20 cellular contexts compared by ENCODE assay signal in genomic region chr1:61284226-61284854, GRCh38.
DNase-seq lines count a peak whose midpoint lies in the region; ATAC-seq, FAIRE-seq and TF ChIP-seq lines count a peak whose summit lies in the region.
"Had no signal": no experiment of that assay in that cellular context is flagged by ENCODE, and none has a peak within 500 bp of the region (broad histone marks: within the 10 kb centered on the region; RNA-seq: fewer than 3 reads in every experiment).

No MANE protein-coding gene starts in this region.

- H3K9me3 ChIP-seq in H9 (ENCODE audit: control insufficient read depth, low read depth, low read length) (no peaks in the 10 kb centered on the region), NT2/D1 (ENCODE audit: insufficient read depth, low read length) (no peaks in the 10 kb centered on the region)
- H3K9me3 ChIP-seq: HAP-1, thyroid gland had no signal

- H3K14ac ChIP-seq in H9 (ENCODE audit: insufficient read depth, low read length) = no peak overlapping the region

- H3K9ac ChIP-seq in H9 (ENCODE audit: extremely low read depth, insufficient read length, low read length) (no peak overlapping the region), NT2/D1 (ENCODE audit: insufficient read length, low read depth) (no peak overlapping the region)

- no peaks in the 10 kb centered on the region for H3K23me2 ChIP-seq in H9 (ENCODE audit: insufficient read length, low read depth, low read length, poor library complexity, severe bottlenecking)

- peaks cover 6% of the 10 kb centered on the region; the same call in 1 of the 2 replicates for H3K4me1 ChIP-seq in H9 (ENCODE audit: insufficient read depth, low read length)
- H3K4me1 ChIP-seq in NT2/D1 (ENCODE audit: insufficient read depth, insufficient read length) = no peaks in the 10 kb centered on the region

- no peaks in the 10 kb centered on the region for H3K79me1 ChIP-seq in H9 (ENCODE audit: insufficient read depth, low read depth, low read length, poor library complexity, severe bottlenecking)

- no peaks in the 10 kb centered on the region for H3K9me3 Mint-ChIP-seq in H9
- H3K9me3 Mint-ChIP-seq: activated B cell treated with CpG ODN at 0.5 μM for 24 hours had no signal

- H3K27ac ChIP-seq in H9 (ENCODE audit: insufficient read length, low read depth, low read length) = no peak overlapping the region
- H3K27ac ChIP-seq: SK-N-MC, thyroid gland had no signal

- peak overlapping the region; percentile 52 for H2BK120ac ChIP-seq in H9 (ENCODE audit: low read depth, low read length, poor library complexity, severe bottlenecking)

- H2BK20ac ChIP-seq in H9 (ENCODE audit: low read depth, low read length, poor library complexity, severe bottlenecking) = no peak overlapping the region

- H3K27me3 ChIP-seq in H9 (ENCODE audit: insufficient read depth, low read length) (no peaks in the 10 kb centered on the region), NT2/D1 (ENCODE audit: insufficient read depth, insufficient read length) (no peaks in the 10 kb centered on the region)
- H3K27me3 ChIP-seq: thyroid gland had no signal

- H2AK5ac ChIP-seq in H9 (ENCODE audit: insufficient read length, low read length) = no peak overlapping the region

- no peak for ATAC-seq in HG02938 (IDR thresholded peaks at IDR 0.05; ENCODE audit: unreplicated experiment)

- no peak overlapping the region; a peak in 1 of 5 replicates for H3K4me3 Mint-ChIP-seq in H9
- H3K4me3 Mint-ChIP-seq: activated B cell treated with CpG ODN at 0.5 μM for 24 hours; activated naive CD8-positive, alpha-beta T cell; CD4-positive, alpha-beta memory T cell had no signal

- H3K4me2 ChIP-seq in H9 (ENCODE audit: insufficient read depth, insufficient read length, low read length) = no peak overlapping the region

- H4K5ac ChIP-seq in H9 (ENCODE audit: insufficient read length, low read depth, low read length) = no peak overlapping the region

- peak overlapping the region; percentile 29 to 85 (median 80); a peak in 5 of 7 replicates for H3K27ac Mint-ChIP-seq in H9
- H3K27ac Mint-ChIP-seq: activated B cell treated with CpG ODN at 0.5 μM for 24 hours; activated naive CD8-positive, alpha-beta T cell; CD4-positive, alpha-beta memory T cell had no signal

- H3K4me3 ChIP-seq in GM12865 (ENCODE audit: low read depth, low read length) = no peak overlapping the region
- H3K4me3 ChIP-seq in NT2/D1 (ENCODE audit: insufficient read length, low read depth) = no peak overlapping the region
- H3K4me3 ChIP-seq: HAP-1, SK-N-MC, thyroid gland had no signal

- no peaks in the 10 kb centered on the region for H3K36me3 Mint-ChIP-seq in H9 (ENCODE audit: insufficient read depth in 1 of 3, low read depth in 3 of 3)
- H3K36me3 Mint-ChIP-seq: activated naive CD8-positive, alpha-beta T cell had no signal

- no peaks in the 10 kb centered on the region for H3K79me2 ChIP-seq in H9 (ENCODE audit: insufficient read depth, low read length)

- no peak overlapping the region for H3K56ac ChIP-seq in H9 (ENCODE audit: insufficient read length, low read depth, low read length)

- H2AFZ ChIP-seq in H9 (ENCODE audit: low read length) = no peak overlapping the region

- H3K23ac ChIP-seq in H9 (ENCODE audit: insufficient read length, low read depth, low read length) = no peak overlapping the region

- peak; percentile 55 for DNase-seq in GM12865 (ENCODE audit: low read depth)
- no peak for DNase-seq in H9
- DNase-seq in NT2/D1 (ENCODE audit: low read depth, low spot score) = peak; percentile 44
- peak; percentile 59 for DNase-seq in kidney tubule cell (ENCODE audit: low spot score)
- no peak for DNase-seq in RCC 7860 (ENCODE audit: low spot score)
- DNase-seq in H4 (ENCODE audit: low spot score) = no peak
- no peak for DNase-seq in UCSD-AML1 (lab: John Stamatoyannopoulos, UW; ENCODE audit: unreplicated experiment)
- DNase-seq: activated B cell treated with CpG ODN at 0.5 μM for 24 hours; activated CD8-positive, alpha-beta memory T cell treated with anti-CD3 and anti-CD28 coated beads for 24 hours; CD4-positive, alpha-beta memory T cell; DMS79 treated with DMSO at 0.1 percent for 48 hours; effector CD8-positive, alpha-beta T cell; Karpas-422; NCI-H748 treated with DMSO at 0.1 percent for 48 hours; occipital lobe; thyroid gland had no signal

- H3K18ac ChIP-seq in H9 (ENCODE audit: insufficient read length, low read depth, low read length) = no peak overlapping the region

- no peak overlapping the region for H3K4ac ChIP-seq in H9 (ENCODE audit: low read depth, low read length)

- FAIRE-seq in RCC 7860 (lab: Jason Lieb, UNC) = no peak

- no peaks in the 10 kb centered on the region for H4K20me1 ChIP-seq in H9 (ENCODE audit: control insufficient read depth, insufficient read depth, insufficient read length)

- H3K4me1 Mint-ChIP-seq in H9 = peaks cover 44 to 49% of the 10 kb centered on the region in 2 experiments
- H3K4me1 Mint-ChIP-seq: CD4-positive, alpha-beta memory T cell had no signal

- H2BK15ac ChIP-seq in H9 (ENCODE audit: low read depth, low read length) = no peak overlapping the region

- H4K91ac ChIP-seq in H9 (ENCODE audit: insufficient read length, low read depth, low read length) = no peak overlapping the region

- H3T11ph ChIP-seq in H9 (ENCODE audit: low read length) = peak overlapping the region; percentile 55

- H2BK5ac ChIP-seq in H9 (ENCODE audit: insufficient read length, low read length) = no peak overlapping the region

- no peaks in the 10 kb centered on the region for H3K27me3 Mint-ChIP-seq in H9 (ENCODE audit: low read depth)
- H3K27me3 Mint-ChIP-seq: activated naive CD8-positive, alpha-beta T cell; CD4-positive, alpha-beta memory T cell had no signal

- H2BK12ac ChIP-seq in H9 (ENCODE audit: insufficient read length, low read depth, low read length) = no peak overlapping the region

- no peaks in the 10 kb centered on the region for H3K36me3 ChIP-seq in NT2/D1 (ENCODE audit: insufficient read depth, insufficient read length, low read length)
- H3K36me3 ChIP-seq: thyroid gland had no signal

- TF ChIP-seq CTCF in GM12865 (IDR thresholded peaks at IDR 0.05; ENCODE audit: insufficient read depth, low read depth, low read length, missing control alignments) = no peak
- no peak for TF ChIP-seq CTCF in H9 (conservative IDR thresholded peaks at IDR 0.05)

- WGBS in H9 (ENCODE audit: extremely low coverage, insufficient read length, low lambda C conversion rate) = no CpG with 5 or more reads among the region's 3 CpGs

- H4K8ac ChIP-seq in H9 (replicated peaks; ENCODE audit: insufficient read length, low read depth, low read length) = no peak overlapping the region

Comparison
In these comparisons a context has a peak if more than half of its experiments do, and no peak if none do; other contexts are left out.
1. DNase-seq: peak in GM12865 (single experiment), NT2/D1 (single experiment) and kidney tubule cell (single experiment); none in H9 (single experiment), RCC 7860 (single experiment), H4 (single experiment) and UCSD-AML1 (single experiment).